Comparison of ENCODE assay signal across 7 cellular contexts in the genomic region with DNA sequence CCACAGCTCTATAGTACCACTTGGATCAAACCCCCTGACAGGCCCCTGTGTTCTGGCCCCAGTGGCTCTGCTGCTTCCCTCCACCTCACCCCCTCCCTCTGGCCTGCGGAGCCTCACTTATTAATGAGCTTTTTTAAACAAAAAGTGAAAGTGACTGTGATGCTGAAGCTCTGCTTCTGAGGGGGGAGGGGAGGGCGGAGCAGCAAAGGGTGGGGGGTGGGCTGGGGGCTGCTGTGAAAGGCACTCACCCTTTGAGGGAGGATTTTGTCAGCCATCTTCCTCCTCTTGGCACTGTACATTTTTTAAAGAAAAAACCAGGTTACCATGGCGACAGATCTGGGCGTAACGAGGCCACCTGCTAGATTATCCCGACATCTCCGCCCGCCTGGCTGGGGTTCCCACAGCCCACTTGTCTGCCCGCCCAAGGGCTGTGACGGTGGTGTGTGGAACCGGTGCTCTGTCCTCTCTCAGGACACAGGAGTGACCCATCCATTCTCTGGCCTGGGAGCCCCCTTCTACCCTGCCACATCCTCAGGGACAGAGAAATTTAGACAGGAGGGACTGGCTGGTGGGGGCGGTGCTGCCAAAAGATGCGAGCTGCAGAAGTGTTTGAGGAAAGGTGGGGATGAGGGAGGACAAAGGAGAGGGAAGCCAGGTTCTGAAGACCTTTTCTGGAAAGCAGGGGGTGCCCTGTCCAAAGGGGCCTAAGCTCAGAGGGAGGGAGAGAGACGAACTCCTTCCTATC. TPM values are rescaled to one million over a fixed set of nuclear protein-coding genes. Genes with fewer than 3 reads are reported as not detected.
DNase-seq lines count a peak whose midpoint lies in the region; ATAC-seq and TF ChIP-seq lines count a peak whose summit lies in the region.
"Had no signal": no experiment of that assay in that cellular context is flagged by ENCODE, and none has a peak within 500 bp of the region (broad histone marks: within the 10 kb centered on the region; RNA-seq: fewer than 3 reads in every experiment).

No MANE protein-coding gene starts in this region.

- no peak overlapping the region for H3K27ac ChIP-seq in transverse colon

- peaks cover 16 to 47% (median 38%) of the 10 kb centered on the region in 4 donors for H3K4me1 ChIP-seq in transverse colon

- no peaks in the 10 kb centered on the region for H3K9me3 Mint-ChIP-seq in T-helper 2 cell treated with Interferon-gamma antibody and Interleukin-4, amounts not matched to agents 5 μg/mL and 100 μg/mL, for 36 hours
- no peaks in the 10 kb centered on the region for H3K9me3 Mint-ChIP-seq in natural killer cell

- TF ChIP-seq CTCF in natural killer cell (IDR thresholded peaks at IDR 0.05) (no peak), transverse colon (IDR thresholded peaks at IDR 0.05) (no peak)

- no peak for TF ChIP-seq POLR2A in transverse colon (IDR thresholded peaks at IDR 0.05)

- intact Hi-C loops in natural killer cell (cut with micrococcal nuclease) = loop anchor here (1.0 to 2.0 kb wide), 3 partner anchors 16 to 119 kb away; partner anchors contain the start of genes ABCF2 and GBX1
- intact Hi-C loops in transverse colon (cut with DNase I; ENCODE audit: low total_unique reads) = loop anchor here (1.0 kb wide), 1 partner anchor 39 kb away; no protein-coding TSS in a partner anchor

- 15 to 36% methylated on average over 3 to 14 of the region's 14 CpGs for WGBS in transverse colon (ENCODE audit: low coverage in 1 of 2), 2 donors

- peaks cover 32% of the 10 kb centered on the region for H3K4me1 Mint-ChIP-seq in T-helper 2 cell treated with Interferon-gamma antibody and Interleukin-4, amounts not matched to agents 5 μg/mL and 100 μg/mL, for 36 hours (ENCODE audit: low read depth)
- H3K4me1 Mint-ChIP-seq in natural killer cell = peaks cover 20 to 39% of the 10 kb centered on the region in 2 donors

- peaks cover 49% of the 10 kb centered on the region for H3K27me3 ChIP-seq in transverse colon

- peaks cover 33% of the 10 kb centered on the region for H3K27me3 Mint-ChIP-seq in T-helper 2 cell treated with Interferon-gamma antibody and Interleukin-4, amounts not matched to agents 5 μg/mL and 100 μg/mL, for 36 hours (ENCODE audit: low read depth)
- peaks cover 0 to 21% of the 10 kb centered on the region in 2 donors for H3K27me3 Mint-ChIP-seq in natural killer cell (ENCODE audit: low read depth in 2 of 2)

- peak; percentile 35 for ATAC-seq in HG02642 (IDR thresholded peaks at IDR 0.05; ENCODE audit: poor library complexity, unreplicated experiment)
- ATAC-seq in natural killer cell = peak; percentile 24 to 48 (median 29)

- peak overlapping the region in 1 of 4 donors; percentile 14 for H3K4me3 ChIP-seq in transverse colon

- H3K36me3 ChIP-seq in transverse colon = peaks cover 0 to 7% (median 3%) of the 10 kb centered on the region in 4 donors

- H3K4me3 Mint-ChIP-seq in T-helper 2 cell treated with Interferon-gamma antibody and Interleukin-4, amounts not matched to agents 5 μg/mL and 100 μg/mL, for 36 hours = peak overlapping the region; percentile 74
- peak overlapping the region; percentile 79 for H3K4me3 Mint-ChIP-seq in natural killer cell

- H3K27ac Mint-ChIP-seq in T-helper 2 cell treated with Interferon-gamma antibody and Interleukin-4, amounts not matched to agents 5 μg/mL and 100 μg/mL, for 36 hours = peak overlapping the region; percentile 88
- peak overlapping the region; percentile 38 to 92 for H3K27ac Mint-ChIP-seq in natural killer cell

- DNase-seq in T-helper 2 cell treated with Interferon-gamma antibody and Interleukin-4, amounts not matched to agents 5 μg/mL and 100 μg/mL, for 36 hours (ENCODE audit: low spot score) = no peak
- no peak for DNase-seq in natural killer cell
- no peak for DNase-seq in transverse colon
- DNase-seq in SIG-M5 treated with dmso at 0.1 percent for 504 hours (lab: John Stamatoyannopoulos, UW; ENCODE audit: unreplicated experiment) = no peak
- DNase-seq in HK-2 (ENCODE audit: unreplicated experiment) = no peak

- no peaks in the 10 kb centered on the region for H3K9me3 ChIP-seq in transverse colon

- H3K36me3 Mint-ChIP-seq in T-helper 2 cell treated with Interferon-gamma antibody and Interleukin-4, amounts not matched to agents 5 μg/mL and 100 μg/mL, for 36 hours (ENCODE audit: low read depth) = peaks cover 3% of the 10 kb centered on the region
- no peaks in the 10 kb centered on the region for H3K36me3 Mint-ChIP-seq in natural killer cell

- in situ Hi-C loops in transverse colon (cut with MboI; ENCODE audit: low pct_ligation_motif_present in 1 of 4, low pct_unique_long_range_greater_than_20kb in 1 of 4, low sequenced_read_pairs in 3 of 4) = no loop called here

- TF ChIP-seq EP300 in transverse colon (IDR thresholded peaks at IDR 0.05; ENCODE audit: low read depth) = no peak

RNA-seq across cellular contexts. Expression of gene SMARCD3, which starts 4.9 kb away (rescaled TPM):
- total RNA-seq in natural killer cell = 1 to 10 TPM; 3.1 to 8.7 (median 6.5) TPM
- 10 to 100 TPM in 2 of 4 donors, 1 to 10 TPM in 2; 6.6 to 19.1 (median 9.9) TPM for total RNA-seq in transverse colon

RNA-seq across cellular contexts. Expression of gene CHPF2, which starts 11.3 kb away (rescaled TPM):
- total RNA-seq in natural killer cell (10 to 100 TPM; 47.0 to 51.6 (median 48.6) TPM), transverse colon (100 to 1,000 TPM in 1 of 4 donors, 10 to 100 TPM in 3; 48.4 to 104 (median 50.9) TPM)

RNA-seq across cellular contexts. Expression of gene ABCF2, which starts 16.6 kb away (rescaled TPM):
- 10 to 100 TPM; 12.1 to 26.1 (median 17.6) TPM for total RNA-seq in natural killer cell
- 10 to 100 TPM in 3 of 4 donors, 1 to 10 TPM in 1; 10.0 to 30.8 (median 27.8) TPM for total RNA-seq in transverse colon

RNA-seq across cellular contexts. Expression of gene H2BK1, which starts 33.3 kb away (rescaled TPM):
- total RNA-seq in natural killer cell = 1 to 10 TPM in 1 of 3 donors, not detected in 2; 2.5 TPM
- total RNA-seq in transverse colon = not detected
- total RNA-seq: dermis microvascular lymphatic vessel endothelial cell had no signal

RNA-seq across cellular contexts. Expression of gene ASB10, which starts 56.5 kb away (rescaled TPM):
- total RNA-seq in natural killer cell (not detected), transverse colon (not detected)
- total RNA-seq: dermis microvascular lymphatic vessel endothelial cell had no signal
